ENCODE assay signal across 33 cellular contexts in genomic region chr5:160619381-160619780, GRCh38.
"Had no signal": no experiment of that assay in that cellular context is flagged by ENCODE, and none has a peak within 500 bp of the region (broad histone marks: within the 10 kb centered on the region; RNA-seq: fewer than 3 reads in every experiment).

No MANE protein-coding gene starts in this region.

- H3K27ac ChIP-seq: ascending aorta, cardiac muscle cell, colonic mucosa, epithelial cell of prostate, esophagus squamous epithelium, heart right ventricle, left lung, pancreas, psoas muscle, sigmoid colon, stomach, thyroid gland, upper lobe of left lung had no signal

- H3K9me3 ChIP-seq: ascending aorta, colonic mucosa, esophagus squamous epithelium, heart right ventricle, left lung, pancreas, psoas muscle, sigmoid colon, stomach, thyroid gland, upper lobe of left lung had no signal

- H3K27me3 ChIP-seq: ascending aorta, colonic mucosa, esophagus squamous epithelium, left lung, pancreas, sigmoid colon, stomach, thyroid gland, upper lobe of left lung had no signal

- FAIRE-seq: endometrium, pancreas had no signal

- DNase-seq: activated CD4-positive, alpha-beta memory T cell treated with anti-CD3 and anti-CD28 coated beads, Interleukin-2, amount 10 ng/mL, durations not matched to agents 7 days and 5 days; activated CD4-positive, alpha-beta T cell treated with anti-CD3 and anti-CD28 coated beads for 1 hour; activated CD4-positive, alpha-beta T cell treated with anti-CD3 and anti-CD28 coated beads, Interleukin-2, amount 10 ng/mL, durations not matched to agents 7 days and 5 days; activated CD8-positive, alpha-beta memory T cell treated with anti-CD3 and anti-CD28 coated beads, Interleukin-2, amount 50 U/mL, for 48 hours; activated gamma-delta T cell; activated naive CD4-positive, alpha-beta T cell treated with anti-CD3 and anti-CD28 coated beads, Interleukin-2, amount 10 ng/mL, durations not matched to agents 7 days and 5 days; activated naive CD8-positive, alpha-beta T cell treated with anti-CD3 and anti-CD28 coated beads, Interleukin-2, amount 10 ng/mL, durations not matched to agents 7 days and 5 days; activated T-cell treated with anti-CD3 and anti-CD28 coated beads, Interleukin-2, amount 50 U/mL, for 24 hours; cerebellar nuclear complex; colonic mucosa; effector CD8-positive, alpha-beta T cell; esophagus squamous epithelium; foreskin melanocyte; heart right ventricle; kidney glomerular epithelial cell; left lung; naive thymus-derived CD4-positive, alpha-beta T cell; nucleus accumbens; pancreas; psoas muscle; sigmoid colon; stimulated activated CD4-positive, alpha-beta T cell treated with anti-CD3 and anti-CD28 coated beads, Interleukin-15, amount 100 ng/mL, for 24 hours; stimulated activated CD4-positive, alpha-beta T cell treated with anti-CD3 and anti-CD28 coated beads, Interleukin-2, amount 100 ng/mL, for 24 hours; stimulated activated naive B cell treated with anti-CD40 and anti-IgM and Interleukin-4, amounts not matched to agents 10 μg/mL and 1 μg/mL and 100 μg/mL, for 72 hours; stomach; thyroid gland; upper lobe of left lung had no signal

- H3K36me3 ChIP-seq: ascending aorta, cardiac muscle cell, heart right ventricle, left lung, pancreas, sigmoid colon, stomach, thyroid gland, upper lobe of left lung had no signal

- H3K4me1 ChIP-seq: ascending aorta, colonic mucosa, esophagus squamous epithelium, heart right ventricle, left lung, pancreas, psoas muscle, sigmoid colon, stomach, thyroid gland, upper lobe of left lung had no signal

- H3K4me3 ChIP-seq: ascending aorta, cardiac muscle cell, colonic mucosa, esophagus squamous epithelium, heart right ventricle, left lung, pancreas, psoas muscle, sigmoid colon, smooth muscle cell, stomach, thyroid gland, upper lobe of left lung had no signal

- ATAC-seq: heart right ventricle; left lung; naive thymus-derived CD4-positive, alpha-beta T cell; pancreas; psoas muscle; stimulated activated naive B cell treated with anti-CD40 and anti-IgM and Interleukin-4, amounts not matched to agents 10 μg/mL and 1 μg/mL and 100 μg/mL, for 72 hours; WTC11 had no signal
